16 cellular contexts compared by ENCODE assay signal in genomic region chr10:110041479-110041829, GRCh38.
"Had no signal": no experiment of that assay in that cellular context is flagged by ENCODE, and none has a peak within 500 bp of the region (broad histone marks: within the 10 kb centered on the region; RNA-seq: fewer than 3 reads in every experiment).

No MANE protein-coding gene starts in this region.

- H3K4me1 ChIP-seq: breast epithelium, parathyroid adenoma, testis, upper lobe of right lung had no signal

- H3K4me3 ChIP-seq: breast epithelium, heart left ventricle, testis, upper lobe of right lung had no signal

- H3K4me3 Mint-ChIP-seq: activated naive CD4-positive, alpha-beta T cell treated with anti-CD3 and anti-CD28 coated beads, Interleukin-2, amount 10 ng/mL, durations not matched to agents 7 days and 5 days; activated T-helper 1 cell treated with anti-CD3 and anti-CD28 coated beads, Interleukin-12 subunit alpha, Interleukin-12 subunit beta, Interleukin-2, Interleukin-4 antibody, amounts not matched to agents 30 ng/mL and 10 ng/mL and 1 ng/mL, durations not matched to agents 14 hours and 24 hours and 36 hours; stimulated activated naive CD8-positive, alpha-beta T cell treated with anti-CD3 and anti-CD28 coated beads, Interleukin-15, amount 100 ng/mL, for 72 hours; T-helper 2 cell treated with Interferon-gamma antibody and Interleukin-4, amounts not matched to agents 5 μg/mL and 100 μg/mL, for 36 hours had no signal

- DNase-seq: activated CD4-positive, alpha-beta T cell treated with anti-CD3 and anti-CD28 coated beads, Interleukin-2, amount 50 U/mL, for 4 hours; activated naive CD4-positive, alpha-beta T cell treated with anti-CD3 and anti-CD28 coated beads, Interleukin-2, amount 10 ng/mL, durations not matched to agents 7 days and 5 days; foreskin melanocyte; heart left ventricle; stimulated activated CD4-positive, alpha-beta T cell treated with anti-CD3 and anti-CD28 coated beads, Interleukin-15, amount 100 ng/mL, for 24 hours; stimulated activated CD4-positive, alpha-beta T cell treated with anti-CD3 and anti-CD28 coated beads, Interleukin-4, amount 100 ng/mL, for 24 hours; stimulated activated naive CD8-positive, alpha-beta T cell treated with anti-CD3 and anti-CD28 coated beads, Interleukin-15, amount 100 ng/mL, for 72 hours; testis; upper lobe of right lung had no signal

- H3K27ac Mint-ChIP-seq: activated naive CD4-positive, alpha-beta T cell treated with anti-CD3 and anti-CD28 coated beads, Interleukin-2, amount 10 ng/mL, durations not matched to agents 7 days and 5 days; activated T-helper 1 cell treated with anti-CD3 and anti-CD28 coated beads, Interleukin-12 subunit alpha, Interleukin-12 subunit beta, Interleukin-2, Interleukin-4 antibody, amounts not matched to agents 30 ng/mL and 10 ng/mL and 1 ng/mL, durations not matched to agents 14 hours and 24 hours and 36 hours had no signal

- ATAC-seq: left lobe of liver; stimulated activated naive CD8-positive, alpha-beta T cell treated with anti-CD3 and anti-CD28 coated beads, Interleukin-15, amount 100 ng/mL, for 72 hours; upper lobe of right lung had no signal

- FAIRE-seq: colon, islet of Langerhans had no signal

- H3K27me3 Mint-ChIP-seq: activated naive CD4-positive, alpha-beta T cell treated with anti-CD3 and anti-CD28 coated beads, Interleukin-2, amount 10 ng/mL, durations not matched to agents 7 days and 5 days; stimulated activated naive CD8-positive, alpha-beta T cell treated with anti-CD3 and anti-CD28 coated beads, Interleukin-15, amount 100 ng/mL, for 72 hours had no signal

- H3K36me3 ChIP-seq: breast epithelium, heart left ventricle, upper lobe of right lung had no signal

- H3K9ac ChIP-seq: parathyroid adenoma had no signal

- H3K27me3 ChIP-seq: breast epithelium, heart left ventricle, testis, upper lobe of right lung had no signal

- H3K9me3 ChIP-seq: breast epithelium, heart left ventricle, testis, upper lobe of right lung had no signal

- H2AFZ ChIP-seq: parathyroid adenoma had no signal

- H3K27ac ChIP-seq: breast epithelium, parathyroid adenoma, testis, upper lobe of right lung had no signal
